In genomic region chr12:49537231-49537708, GRCh38 we compare ENCODE assay signal across 9 cellular contexts. TPM values are rescaled to one million over a fixed set of nuclear protein-coding genes. Genes with fewer than 3 reads are reported as not detected.
DNase-seq lines count a peak whose midpoint lies in the region; ATAC-seq and TF ChIP-seq lines count a peak whose summit lies in the region.
"Had no signal": no experiment of that assay in that cellular context is flagged by ENCODE, and none has a peak within 500 bp of the region (broad histone marks: within the 10 kb centered on the region; RNA-seq: fewer than 3 reads in every experiment).

No MANE protein-coding gene starts in this region.

- intact Hi-C loops in IMR-90 (cut with micrococcal nuclease) = no loop called here

- no peak overlapping the region for H2BK5ac ChIP-seq in IMR-90 (ENCODE audit: low read depth, low read length, poor library complexity, severe bottlenecking)

- H3K4ac ChIP-seq in IMR-90 (ENCODE audit: low read depth, low read length) = no peak overlapping the region

- no peak for TF ChIP-seq POLR2A in IMR-90 (IDR thresholded peaks at IDR 0.05; ENCODE audit: low read depth, low read length)

- no peak overlapping the region for H2AK5ac ChIP-seq in IMR-90 (ENCODE audit: low read depth, low read length)

- H4K5ac ChIP-seq in IMR-90 (ENCODE audit: low read depth, low read length) = no peak overlapping the region

- ATAC-seq in CD4-positive, CD25-positive, alpha-beta regulatory T cell (ENCODE audit: low read depth in 2 of 2) = no peak
- ATAC-seq in IMR-90 (ENCODE audit: low read depth) (no peak), HG02870 (IDR thresholded peaks at IDR 0.05; ENCODE audit: unreplicated experiment) (no peak), GM21360 (IDR thresholded peaks at IDR 0.05; ENCODE audit: unreplicated experiment) (no peak)

- no peak for TF ChIP-seq CTCF in IMR-90 (conservative IDR thresholded peaks at IDR 0.05; ENCODE audit: low read depth, low read length)
- TF ChIP-seq CTCF in nephron progenitor cell (IDR thresholded peaks at IDR 0.05) = no peak

- H2AFZ ChIP-seq in IMR-90 (replicated peaks; ENCODE audit: low read length, poor library complexity) = peak overlapping the region; percentile 80

- H3K4me3 Mint-ChIP-seq in CD4-positive, CD25-positive, alpha-beta regulatory T cell = peak overlapping the region; percentile 80 to 89 (median 86)
- H3K4me3 Mint-ChIP-seq in nephron progenitor cell = peak overlapping the region; percentile 75

- peak overlapping the region; percentile 75 for H2AK9ac ChIP-seq in IMR-90 (replicated peaks; ENCODE audit: low read depth, low read length, poor library complexity)

- H3K4me1 ChIP-seq in CD4-positive, CD25-positive, alpha-beta regulatory T cell (ENCODE audit: control insufficient read depth, insufficient read depth, low read length, poor library complexity, severe bottlenecking) = peaks cover 27% of the 10 kb centered on the region
- H3K4me1 ChIP-seq in IMR-90 (ENCODE audit: control insufficient read depth, insufficient read depth, low read length) = 0 out of 2 replicates have a peak, but pooled peaks cover 2% of the 10 kb centered on the region

- peaks cover 0 to 2% (median 0%) of the 10 kb centered on the region in 7 donors for H3K9me3 Mint-ChIP-seq in CD4-positive, CD25-positive, alpha-beta regulatory T cell
- H3K9me3 Mint-ChIP-seq in nephron progenitor cell = no peaks in the 10 kb centered on the region

- no peaks in the 10 kb centered on the region for H3K36me3 Mint-ChIP-seq in CD4-positive, CD25-positive, alpha-beta regulatory T cell
- no peaks in the 10 kb centered on the region for H3K36me3 Mint-ChIP-seq in nephron progenitor cell (ENCODE audit: low read depth)

- H3K9me1 ChIP-seq in IMR-90 (ENCODE audit: insufficient read depth, low read length) = no peaks in the 10 kb centered on the region

- BruUV-seq in IMR-90 (replicated peaks; lab: Mats Ljungman, UMichigan) = no TSS peak

- in situ Hi-C loops in IMR-90 (cut with MboI; ENCODE audit: low sequenced_read_pairs) = no loop called here

- CTCF ChIA-PET in IMR-90 (lab: Yijun Ruan, JAX) = interaction anchor here (1.3 kb wide), 1 partner anchor 179 kb away, joined by 4 read pairs; no protein-coding TSS in a partner anchor

- POLR2A ChIA-PET in IMR-90 (lab: Charles Lee; ENCODE audit: unreplicated experiment) = no interaction called here

- H3K27me3 Mint-ChIP-seq in CD4-positive, CD25-positive, alpha-beta regulatory T cell = peaks cover 56% of the 10 kb centered on the region
- peaks cover 82% of the 10 kb centered on the region for H3K27me3 Mint-ChIP-seq in nephron progenitor cell (ENCODE audit: low read depth, poor library complexity)

- peaks cover 3% of the 10 kb centered on the region for H3K27me3 ChIP-seq in CD4-positive, CD25-positive, alpha-beta regulatory T cell (ENCODE audit: control insufficient read depth, insufficient read depth, low read length)
- H3K27me3 ChIP-seq in IMR-90 (ENCODE audit: control insufficient read depth, insufficient read depth, low read length) = peaks cover 43% of the 10 kb centered on the region
- H3K27me3 ChIP-seq: thyroid gland had no signal

- H3K14ac ChIP-seq in IMR-90 (replicated peaks; ENCODE audit: low read depth, low read length) = no peak overlapping the region

- H3K4me3 ChIP-seq in CD4-positive, CD25-positive, alpha-beta regulatory T cell (ENCODE audit: low read depth, low read length) = no peak overlapping the region
- H3K4me3 ChIP-seq in IMR-90 (ENCODE audit: insufficient read depth, low read depth, low read length) = peak overlapping the region; percentile 15; the same call in 1 of the 2 replicates

- no peak overlapping the region for H2BK20ac ChIP-seq in IMR-90 (ENCODE audit: low read depth, low read length)

- H3K36me3 ChIP-seq in CD4-positive, CD25-positive, alpha-beta regulatory T cell (ENCODE audit: control insufficient read depth, insufficient read depth, low read length) = no peaks in the 10 kb centered on the region
- H3K36me3 ChIP-seq in IMR-90 (ENCODE audit: control insufficient read depth, insufficient read depth, low read length) = no peaks in the 10 kb centered on the region
- H3K36me3 ChIP-seq: thyroid gland had no signal

- no peak for DNase-seq in CD4-positive, CD25-positive, alpha-beta regulatory T cell
- no peak for DNase-seq in IMR-90
- DNase-seq in dermis blood vessel endothelial cell = peak; percentile 13
- DNase-seq in nephron progenitor cell = no peak
- DNase-seq in DMS153 (lab: John Stamatoyannopoulos, UW) = no peak
- DNase-seq in SKM-1 treated with dmso at 0.1 percent for 144 hours (lab: John Stamatoyannopoulos, UW; ENCODE audit: unreplicated experiment) = no peak

- peaks cover 0 to 35% (median 21%) of the 10 kb centered on the region in 4 donors for H3K4me1 Mint-ChIP-seq in CD4-positive, CD25-positive, alpha-beta regulatory T cell
- peaks cover 34% of the 10 kb centered on the region for H3K4me1 Mint-ChIP-seq in nephron progenitor cell

- H3K9ac ChIP-seq in IMR-90 (ENCODE audit: low read depth, low read length) = no peak overlapping the region

- no peaks in the 10 kb centered on the region for H3K79me1 ChIP-seq in IMR-90 (ENCODE audit: low read depth in 1 of 2, low read length in 2 of 2)

- H3K27ac ChIP-seq in CD4-positive, CD25-positive, alpha-beta regulatory T cell (ENCODE audit: insufficient read depth, low read length, poor library complexity, severe bottlenecking) = no peak overlapping the region
- H3K27ac ChIP-seq in IMR-90 (ENCODE audit: insufficient read depth, low read length) = no peak overlapping the region
- H3K27ac ChIP-seq: thyroid gland had no signal

- H3K18ac ChIP-seq in IMR-90 (ENCODE audit: low read depth, low read length) = no peak overlapping the region

- no peaks in the 10 kb centered on the region; the same call in 1 of the 2 replicates for H4K20me1 ChIP-seq in IMR-90 (ENCODE audit: insufficient read depth, low read length)

- peak overlapping the region in 1 of 3 donors; percentile 52 for H3K27ac Mint-ChIP-seq in CD4-positive, CD25-positive, alpha-beta regulatory T cell
- H3K27ac Mint-ChIP-seq in nephron progenitor cell = no peak overlapping the region

- H3K4me2 ChIP-seq in IMR-90 (ENCODE audit: low read depth, low read length) = peak overlapping the region; percentile 56

- H3K56ac ChIP-seq in IMR-90 (ENCODE audit: extremely low read depth, insufficient read depth, low read length) = no peak overlapping the region

- dilution Hi-C loops in IMR-90 (cut with HindIII; ENCODE audit: low sequenced_read_pairs, unreplicated experiment) = no loop called here

- no peak overlapping the region for H2BK120ac ChIP-seq in IMR-90 (ENCODE audit: low read depth, low read length)

- H3K23ac ChIP-seq in IMR-90 (ENCODE audit: low read depth, low read length) = 0 out of 2 replicates have a peak overlapping the region, but pooled peaks have one; percentile 57

- H4K8ac ChIP-seq in IMR-90 (ENCODE audit: low read depth in 2 of 2, low read length in 2 of 2) = no peak overlapping the region

- no peak overlapping the region for H4K91ac ChIP-seq in IMR-90 (ENCODE audit: insufficient read depth, low read depth, low read length)

- no CpG with 5 or more reads among the region's 10 CpGs for WGBS in IMR-90 (ENCODE audit: extremely low coverage in 2 of 2, insufficient read length in 1 of 2), 2 experiments

- H3K9me3 ChIP-seq in CD4-positive, CD25-positive, alpha-beta regulatory T cell (ENCODE audit: control insufficient read depth in 2 of 2, low read length in 2 of 2) = no peaks in the 10 kb centered on the region
- no peaks in the 10 kb centered on the region for H3K9me3 ChIP-seq in IMR-90 (ENCODE audit: control insufficient read depth, insufficient read depth, low read length)
- H3K9me3 ChIP-seq: thyroid gland had no signal

- H2BK15ac ChIP-seq in IMR-90 (ENCODE audit: low read depth, low read length) = no peak overlapping the region

- no peak for TF ChIP-seq RAD21 in IMR-90 (IDR thresholded peaks at IDR 0.05; ENCODE audit: low read length)

TF ChIP-seq in IMR-90, 13 proteins besides CTCF, POLR2A, EP300 and RAD21:
- TF ChIP-seq RCOR1 (IDR thresholded peaks at IDR 0.05; ENCODE audit: insufficient replicate concordance, low read length) (no peak), MXI1 (IDR thresholded peaks at IDR 0.05; ENCODE audit: borderline replicate concordance, low read depth, low read length) (no peak), MAFK (IDR thresholded peaks at IDR 0.05; ENCODE audit: low read depth, low read length) (no peak), CEBPB (IDR thresholded peaks at IDR 0.05; ENCODE audit: low read depth, low read length) (no peak)

RNA-seq across cellular contexts. Expression of gene KCNH3, which starts 1.6 kb away (rescaled TPM):
- 1.2 TPM for total RNA-seq in CD4-positive, CD25-positive, alpha-beta regulatory T cell
- polyA plus RNA-seq in CD4-positive, CD25-positive, alpha-beta regulatory T cell = 1 to 10 TPM; 1.1 to 2.1 (median 1.5) TPM
- total RNA-seq in IMR-90 (2012; rRNA removed) (0.28 TPM in 1 of 2 replicates, not detected in the other), dermis blood vessel endothelial cell (0.09 TPM in 1 of 2 replicates, not detected in the other)
- 0.10 and 0.20 TPM in 2 replicates for polyA plus RNA-seq in IMR-90 (2012; rRNA removed)
- polyA plus RNA-seq in IMR-90 (2012; cell fraction: cytosol; rRNA removed) = 0.05 and 0.09 TPM in 2 replicates
- 0.49 and 1.6 TPM in 2 replicates for polyA plus RNA-seq in IMR-90 (2012; cell fraction: nucleus; rRNA removed; ENCODE audit: low replicate concordance)

RNA-seq across cellular contexts. Expression of gene MCRS1, which starts 30.7 kb away (rescaled TPM):
- total RNA-seq in CD4-positive, CD25-positive, alpha-beta regulatory T cell = 72.8 TPM
- polyA plus RNA-seq in CD4-positive, CD25-positive, alpha-beta regulatory T cell = 10 to 100 TPM; 62.8 to 81.0 (median 67.8) TPM
- total RNA-seq in IMR-90 (2012; rRNA removed) = 60.8 and 72.9 TPM in 2 replicates
- 73.2 and 75.2 TPM in 2 replicates for polyA plus RNA-seq in IMR-90 (2012; rRNA removed)
- polyA plus RNA-seq in IMR-90 (2012; cell fraction: cytosol; rRNA removed) = 66.3 and 72.6 TPM in 2 replicates
- polyA plus RNA-seq in IMR-90 (2012; cell fraction: nucleus; rRNA removed; ENCODE audit: low replicate concordance) = 122 and 232 TPM in 2 replicates
- 58.5 and 73.9 TPM in 2 replicates for total RNA-seq in dermis blood vessel endothelial cell
